Comparison of ENCODE assay signal across 33 cellular contexts in genomic region chr18:44136326-44136725, GRCh38.
"Had no signal": no experiment of that assay in that cellular context is flagged by ENCODE, and none has a peak within 500 bp of the region (broad histone marks: within the 10 kb centered on the region; RNA-seq: fewer than 3 reads in every experiment).

No MANE protein-coding gene starts in this region.

- H3K27ac ChIP-seq: KMS-11 had no signal

- H3K4me3 ChIP-seq: MG63 had no signal

- H3K9ac ChIP-seq: KMS-11 had no signal

- H3K36me3 ChIP-seq: MG63 had no signal

- H3K9me3 ChIP-seq: MG63 had no signal

- H3K27me3 ChIP-seq: MG63 had no signal

- DNase-seq: Kasumi-1, KG1, MG63, MM.1S, MV-4-11, NCI-H1048, NCI-H1092, NCI-H1092 treated with DMSO at 0.1 percent for 48 hours, NCI-H1105, NCI-H1105 treated with DMSO at 0.1 percent for 48 hours, NCI-H1417, NCI-H1417 treated with DMSO at 0.1 percent for 48 hours, NCI-H1436, NCI-H1436 treated with DMSO at 0.1 percent for 48 hours, NCI-H146, NCI-H1694, NCI-H1694 treated with DMSO at 0.1 percent for 48 hours, NCI-H187, NCI-H187 treated with DMSO at 0.1 percent for 48 hours, NCI-H1930, NCI-H2029, NCI-H2029 treated with DMSO at 0.1 percent for 48 hours, NCI-H2081, NCI-H2081 treated with DMSO at 0.1 percent for 48 hours, NCI-H2107, NCI-H2171, NCI-H2171 treated with DMSO at 0.1 percent for 48 hours, NCI-H2227 treated with DMSO at 0.1 percent for 48 hours, NCI-H226, NCI-H345, NCI-H446, NCI-H446 treated with DMSO at 0.1 percent for 48 hours had no signal
